In genomic region chr12:59637657-59638150, GRCh38 we compare ENCODE assay signal across 1 cellular context.
TF ChIP-seq lines count a peak whose summit lies in the region.

No MANE protein-coding gene starts in this region.

TF ChIP-seq in HepG2, 621 proteins besides CTCF, POLR2A, EP300 and RAD21 (continued from another document):
- TF ChIP-seq GABPA (IDR thresholded peaks at IDR 0.05; ENCODE audit: low read depth, low read length) (no peak), GABPA (CRISPR knock-in tag; IDR thresholded peaks at IDR 0.05; ENCODE audit: low read depth) (no peak), CSRNP2 (CRISPR knock-in tag; conservative IDR thresholded peaks at IDR 0.05; ENCODE audit: low read depth) (no peak), ZSCAN9 (CRISPR knock-in tag; IDR thresholded peaks at IDR 0.05; ENCODE audit: borderline replicate concordance) (no peak), KLF9 (CRISPR knock-in tag; IDR thresholded peaks at IDR 0.05; ENCODE audit: low read depth) (no peak), MAX (IDR thresholded peaks at IDR 0.05) (no peak), ZNF207 (IDR thresholded peaks at IDR 0.05; ENCODE audit: borderline replicate concordance) (no peak), ZNF496 (CRISPR knock-in tag; IDR thresholded peaks at IDR 0.05; ENCODE audit: insufficient replicate concordance) (no peak), ZFP36 (IDR thresholded peaks at IDR 0.05; ENCODE audit: borderline replicate concordance, low read depth, low read length, partially characterized antibody) (no peak), U2AF2 (IDR thresholded peaks at IDR 0.05; ENCODE audit: low read depth, low read length) (no peak), HHEX (CRISPR knock-in tag; IDR thresholded peaks at IDR 0.05) (no peak)
- TF ChIP-seq, protein P1, sequence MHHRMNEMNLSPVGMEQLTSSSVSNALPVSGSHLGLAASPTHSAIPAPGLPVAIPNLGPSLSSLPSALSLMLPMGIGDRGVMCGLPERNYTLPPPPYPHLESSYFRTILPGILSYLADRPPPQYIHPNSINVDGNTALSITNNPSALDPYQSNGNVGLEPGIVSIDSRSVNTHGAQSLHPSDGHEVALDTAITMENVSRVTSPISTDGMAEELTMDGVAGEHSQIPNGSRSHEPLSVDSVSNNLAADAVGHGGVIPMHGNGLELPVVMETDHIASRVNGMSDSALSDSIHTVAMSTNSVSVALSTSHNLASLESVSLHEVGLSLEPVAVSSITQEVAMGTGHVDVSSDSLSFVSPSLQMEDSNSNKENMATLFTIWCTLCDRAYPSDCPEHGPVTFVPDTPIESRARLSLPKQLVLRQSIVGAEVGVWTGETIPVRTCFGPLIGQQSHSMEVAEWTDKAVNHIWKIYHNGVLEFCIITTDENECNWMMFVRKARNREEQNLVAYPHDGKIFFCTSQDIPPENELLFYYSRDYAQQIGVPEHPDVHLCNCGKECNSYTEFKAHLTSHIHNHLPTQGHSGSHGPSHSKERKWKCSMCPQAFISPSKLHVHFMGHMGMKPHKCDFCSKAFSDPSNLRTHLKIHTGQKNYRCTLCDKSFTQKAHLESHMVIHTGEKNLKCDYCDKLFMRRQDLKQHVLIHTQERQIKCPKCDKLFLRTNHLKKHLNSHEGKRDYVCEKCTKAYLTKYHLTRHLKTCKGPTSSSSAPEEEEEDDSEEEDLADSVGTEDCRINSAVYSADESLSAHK (CRISPR knock-in tag; IDR thresholded peaks at IDR 0.05; ENCODE audit: borderline replicate concordance): no peak
